ENCODE assay signal across 14 cellular contexts in genomic region chr19:8212212-8212611, GRCh38. TPM values are rescaled to one million over a fixed set of nuclear protein-coding genes. Genes with fewer than 3 reads are reported as not detected.
DNase-seq lines count a peak whose midpoint lies in the region; ATAC-seq and TF ChIP-seq lines count a peak whose summit lies in the region.
"Had no signal": no experiment of that assay in that cellular context is flagged by ENCODE, and none has a peak within 500 bp of the region (broad histone marks: within the 10 kb centered on the region; RNA-seq: fewer than 3 reads in every experiment).

No MANE protein-coding gene starts in this region.

- ATAC-seq in CD8-positive, alpha-beta T cell = no peak
- ATAC-seq: foreskin keratinocyte had no signal

- peaks cover 21% of the 10 kb centered on the region for H3K36me3 Mint-ChIP-seq in CD8-positive, alpha-beta T cell
- peaks cover 12% of the 10 kb centered on the region for H3K36me3 Mint-ChIP-seq in nephron (ENCODE audit: low read depth)
- peaks cover 11% of the 10 kb centered on the region for H3K36me3 Mint-ChIP-seq in activated CD4-positive, alpha-beta memory T cell treated with anti-CD3 and anti-CD28 coated beads for 36 hours

- H2BK15ac ChIP-seq in mesenchymal stem cell (ENCODE audit: low read depth, poor library complexity, severe bottlenecking) = no peak overlapping the region

- H2AK5ac ChIP-seq in mesenchymal stem cell (ENCODE audit: low read length, severe bottlenecking) = no peak overlapping the region

- H3K27me3 Mint-ChIP-seq in CD8-positive, alpha-beta T cell (ENCODE audit: low read depth) = no peaks in the 10 kb centered on the region
- H3K27me3 Mint-ChIP-seq in nephron (ENCODE audit: low read depth) = no peaks in the 10 kb centered on the region
- no peaks in the 10 kb centered on the region for H3K27me3 Mint-ChIP-seq in activated CD4-positive, alpha-beta memory T cell treated with anti-CD3 and anti-CD28 coated beads for 36 hours

- H4K91ac ChIP-seq in mesenchymal stem cell (ENCODE audit: low read length) = no peak overlapping the region

- H3K79me1 ChIP-seq in mesenchymal stem cell (replicated peaks; ENCODE audit: low read length, poor library complexity, severe bottlenecking) = peaks cover 13% of the 10 kb centered on the region

- H3K4me1 Mint-ChIP-seq in CD8-positive, alpha-beta T cell (ENCODE audit: low read depth) = peaks cover 33% of the 10 kb centered on the region
- H3K4me1 Mint-ChIP-seq in nephron = peaks cover 13% of the 10 kb centered on the region
- peaks cover 22% of the 10 kb centered on the region for H3K4me1 Mint-ChIP-seq in activated CD4-positive, alpha-beta memory T cell treated with anti-CD3 and anti-CD28 coated beads for 36 hours (ENCODE audit: low read depth)

- H3K9me3 Mint-ChIP-seq in CD8-positive, alpha-beta T cell = no peaks in the 10 kb centered on the region
- no peaks in the 10 kb centered on the region for H3K9me3 Mint-ChIP-seq in nephron
- no peaks in the 10 kb centered on the region for H3K9me3 Mint-ChIP-seq in activated CD4-positive, alpha-beta memory T cell treated with anti-CD3 and anti-CD28 coated beads for 36 hours

- no peak overlapping the region for H3K9ac ChIP-seq in mesenchymal stem cell (ENCODE audit: low read length)

- H3K23ac ChIP-seq in mesenchymal stem cell (ENCODE audit: low read length in 2 of 2) = no peak overlapping the region

- H3K9me3 ChIP-seq in CD8-positive, alpha-beta T cell (ENCODE audit: low read length) = no peaks in the 10 kb centered on the region
- no peaks in the 10 kb centered on the region for H3K9me3 ChIP-seq in mesenchymal stem cell (ENCODE audit: control insufficient read depth, low read length)
- H3K9me3 ChIP-seq: uterus had no signal

- H3K27ac ChIP-seq in CD8-positive, alpha-beta T cell (ENCODE audit: low read depth, low read length) = no peak overlapping the region
- H3K27ac ChIP-seq in caudate nucleus (ENCODE audit: low read depth, low read length) = peak overlapping the region; percentile 50
- no peak overlapping the region for H3K27ac ChIP-seq in mesenchymal stem cell (ENCODE audit: low read length, poor library complexity, severe bottlenecking)
- H3K27ac ChIP-seq: foreskin keratinocyte, uterus had no signal

- H3K27ac Mint-ChIP-seq in CD8-positive, alpha-beta T cell = no peak overlapping the region
- H3K27ac Mint-ChIP-seq in nephron = peak overlapping the region in 2 of 3 experiments; percentile 5 to 7
- H3K27ac Mint-ChIP-seq in activated CD4-positive, alpha-beta memory T cell treated with anti-CD3 and anti-CD28 coated beads for 36 hours = no peak overlapping the region

- no peak for DNase-seq in CD8-positive, alpha-beta T cell
- peak; percentile 70 for DNase-seq in NCI-H2171 (lab: John Stamatoyannopoulos, UW)
- DNase-seq in caudate nucleus (lab: John Stamatoyannopoulos, UW) = peak in 39 of 61 donors; percentile 10 to 84 (median 35)
- DNase-seq in activated CD4-positive, alpha-beta T cell treated with anti-CD3 and anti-CD28 coated beads for 4 hours = no peak
- no peak for DNase-seq in RKO (ENCODE audit: low spot score)
- DNase-seq in mesenchymal stem cell = no peak
- no peak for DNase-seq in activated CD4-positive, alpha-beta memory T cell treated with anti-CD3 and anti-CD28 coated beads for 36 hours
- DNase-seq: activated naive CD4-positive, alpha-beta T cell treated with Interleukin-2 at 50 U/mL for 16 hours; DND-41; foreskin keratinocyte; NCI-H1105; NCI-H226; uterus had no signal

- peak overlapping the region; percentile 1 for H3K4me3 Mint-ChIP-seq in CD8-positive, alpha-beta T cell
- H3K4me3 Mint-ChIP-seq in nephron = peak overlapping the region; percentile 40 to 70 (median 52)
- no peak overlapping the region for H3K4me3 Mint-ChIP-seq in activated CD4-positive, alpha-beta memory T cell treated with anti-CD3 and anti-CD28 coated beads for 36 hours

- no peaks in the 10 kb centered on the region for H3K27me3 ChIP-seq in CD8-positive, alpha-beta T cell (ENCODE audit: insufficient read depth, low read length)
- H3K27me3 ChIP-seq in mesenchymal stem cell (ENCODE audit: control insufficient read depth in 1 of 2, insufficient read depth in 1 of 2, low read length in 2 of 2) = peaks cover 0 to 7% of the 10 kb centered on the region in 2 experiments
- H3K27me3 ChIP-seq: uterus had no signal

- H2BK5ac ChIP-seq in mesenchymal stem cell (ENCODE audit: low read depth, low read length, poor library complexity, severe bottlenecking) = no peak overlapping the region

- no peak overlapping the region for H2BK120ac ChIP-seq in mesenchymal stem cell (ENCODE audit: low read depth, low read length)

- no peak overlapping the region for H3K14ac ChIP-seq in mesenchymal stem cell (ENCODE audit: low read length in 2 of 2)

- POLR2A ChIA-PET in CD8-positive, alpha-beta T cell (lab: Charles Lee) = interaction anchor here (1.4 to 2.3 kb wide), 2 partner anchors 17 to 31 kb away, joined by 3 to 6 read pairs; no protein-coding TSS in a partner anchor
- POLR2A ChIA-PET in activated CD4-positive, alpha-beta memory T cell treated with anti-CD3 and anti-CD28 coated beads for 36 hours (lab: Charles Lee) = no interaction called here

- H3K4me1 ChIP-seq in CD8-positive, alpha-beta T cell (ENCODE audit: insufficient read depth, low read length) = peaks cover 22% of the 10 kb centered on the region
- H3K4me1 ChIP-seq in mesenchymal stem cell (ENCODE audit: control insufficient read depth, insufficient read depth, low read depth, low read length) = peaks cover 21% of the 10 kb centered on the region
- H3K4me1 ChIP-seq: foreskin keratinocyte had no signal

- intact Hi-C loops in CD8-positive, alpha-beta T cell (cut with DNase I, micrococcal nuclease) = no loop called here
- intact Hi-C loops in activated CD4-positive, alpha-beta memory T cell treated with anti-CD3 and anti-CD28 coated beads for 36 hours (cut with micrococcal nuclease) = no loop called here

- H3K36me3 ChIP-seq in CD8-positive, alpha-beta T cell (ENCODE audit: insufficient read depth, low read length) = no peaks in the 10 kb centered on the region
- peaks cover 5 to 10% of the 10 kb centered on the region in 2 experiments for H3K36me3 ChIP-seq in mesenchymal stem cell (ENCODE audit: control insufficient read depth in 1 of 2, insufficient read depth in 2 of 2, low read depth in 1 of 2, low read length in 2 of 2)
- H3K36me3 ChIP-seq: uterus had no signal

- H3K4ac ChIP-seq in mesenchymal stem cell (ENCODE audit: low read depth in 1 of 2, low read length in 2 of 2) = no peak overlapping the region

- 94% methylated on average over 6 of the region's 6 CpGs for WGBS in mesenchymal stem cell

- H4K8ac ChIP-seq in mesenchymal stem cell (ENCODE audit: low read length) = no peak overlapping the region

- no peak overlapping the region for H3K4me3 ChIP-seq in CD8-positive, alpha-beta T cell (ENCODE audit: low read depth, low read length)
- H3K4me3 ChIP-seq in mesenchymal stem cell (ENCODE audit: insufficient read depth in 1 of 2, low read depth in 1 of 2, low read length in 2 of 2) = no peak overlapping the region
- H3K4me3 ChIP-seq: uterus had no signal

- no peak overlapping the region for H2BK12ac ChIP-seq in mesenchymal stem cell (ENCODE audit: low read length in 2 of 2)

- no peak overlapping the region for H3K4me2 ChIP-seq in mesenchymal stem cell (ENCODE audit: low read length, poor library complexity, severe bottlenecking)

- TF ChIP-seq CTCF in CD8-positive, alpha-beta T cell (IDR thresholded peaks at IDR 0.05) = no peak
- TF ChIP-seq CTCF in nephron (IDR thresholded peaks at IDR 0.05; ENCODE audit: unreplicated experiment in 3 of 3) = no peak

- no peak overlapping the region for H3K18ac ChIP-seq in mesenchymal stem cell (ENCODE audit: low read depth in 1 of 2, low read length in 2 of 2)

- CTCF ChIA-PET in CD8-positive, alpha-beta T cell (lab: Charles Lee) = interaction anchor here (1.0 to 2.2 kb wide), 2 partner anchors 54 to 210 kb away, joined by 3 to 6 read pairs; no protein-coding TSS in a partner anchor
- CTCF ChIA-PET in activated CD4-positive, alpha-beta memory T cell treated with anti-CD3 and anti-CD28 coated beads for 36 hours (lab: Charles Lee) = interaction anchor here (1.2 kb wide), 1 partner anchor 268 kb away, joined by 3 read pairs; no protein-coding TSS in a partner anchor

- H2AFZ ChIP-seq in mesenchymal stem cell (ENCODE audit: low read depth, low read length) = no peak overlapping the region

RNA-seq across cellular contexts. Expression of gene CERS4, which starts 3.0 kb away (rescaled TPM):
- total RNA-seq in CD8-positive, alpha-beta T cell = 1 to 10 TPM; 6.9 to 7.2 TPM
- polyA plus RNA-seq in mesenchymal stem cell (2013, experiment 1 of 2) = 11.7 TPM
- 12.0 TPM for polyA plus RNA-seq in mesenchymal stem cell (2013, experiment 2 of 2)
- total RNA-seq in activated CD4-positive, alpha-beta memory T cell treated with anti-CD3 and anti-CD28 coated beads for 36 hours = 10 to 100 TPM; 24.3 to 25.1 TPM

Comparison
In these comparisons a context has a peak if more than half of its experiments do, and no peak if none do; other contexts are left out.
1. DNase-seq: peak in NCI-H2171 (single experiment) and caudate nucleus (39 of 61); none in CD8-positive, alpha-beta T cell (0 of 7), activated CD4-positive, alpha-beta T cell treated with anti-CD3 and anti-CD28 coated beads for 4 hours (0 of 2), RKO (single experiment), mesenchymal stem cell (single experiment) and activated CD4-positive, alpha-beta memory T cell treated with anti-CD3 and anti-CD28 coated beads for 36 hours (single experiment).
2. H3K27ac Mint-ChIP-seq: peak in nephron (2 of 3); none in CD8-positive, alpha-beta T cell (single experiment) and activated CD4-positive, alpha-beta memory T cell treated with anti-CD3 and anti-CD28 coated beads for 36 hours (single experiment).